8 cellular contexts compared by ENCODE assay signal in genomic region chr19:45076029-45076850, GRCh38. TPM values are rescaled to one million over a fixed set of nuclear protein-coding genes. Genes with fewer than 3 reads are reported as not detected.
A peak's percentile ranks its signal among the peaks of the same experiment; 100 is the strongest.
DNase-seq lines count a peak whose midpoint lies in the region; FAIRE-seq and TF ChIP-seq lines count a peak whose summit lies in the region.

Gene ZNF296 (minus strand): TSS chr19:45076478. CDS start chr19:45076373, 105 bp downstream.

- peak; percentile 52 for FAIRE-seq in G401.6 (lab: Jason Lieb, UNC)

- in situ Hi-C loops in mammary epithelial cell (cut with MboI; ENCODE audit: low sequenced_read_pairs in 2 of 2) = no loop called here

- H3K27ac ChIP-seq in VCaP (peak within 1 kb of the TSS; percentile 91), mammary epithelial cell (ENCODE audit: insufficient read depth, low read depth, low read length) (no peak within 1 kb of the TSS)

- peak within 1 kb of the TSS; percentile 60 for H3K4me2 ChIP-seq in mammary epithelial cell (ENCODE audit: insufficient read depth, low read depth, low read length)

- intact Hi-C loops in mammary epithelial cell (cut with micrococcal nuclease) = loop anchor here (2.0 to 5.0 kb wide), 2 partner anchors 37 to 101 kb away; partner anchors contain the start of genes BLOC1S3, CLASRP and TRAPPC6A

- WGBS in mammary epithelial cell (ENCODE audit: low coverage, missing lambda C conversion rate) = 10% methylated on average over 21 of the region's 81 CpGs

- H3K27me3 ChIP-seq in H7 (ENCODE audit: control insufficient read depth, insufficient read depth, low read length) (no peaks in the 10 kb centered on the region), mammary epithelial cell (ENCODE audit: insufficient read depth, low read length) (no peaks in the 10 kb centered on the region)

- no peak within 1 kb of the TSS for H3K9ac ChIP-seq in mammary epithelial cell (ENCODE audit: insufficient read depth, low read length)

- dilution Hi-C loops in mammary epithelial cell (cut with HindIII; ENCODE audit: low sequenced_read_pairs) = no loop called here

- H3K36me3 ChIP-seq in H7 (replicated peaks; ENCODE audit: control insufficient read depth, insufficient read depth, low read length) (peaks cover 4% of the 10 kb centered on the region), mammary epithelial cell (ENCODE audit: insufficient read depth, low read length) (peaks cover 3% of the 10 kb centered on the region)

- DNase-seq in H7 (peak; percentile 98), NCI-H1105 (lab: John Stamatoyannopoulos, UW) (peak; percentile 69), mammary epithelial cell (peak; percentile 33), kidney glomerular epithelial cell (lab: John Stamatoyannopoulos, UW) (peak; percentile 19), COLO829 (ENCODE audit: low spot score) (no peak)
- peak; percentile 78 for DNase-seq in stimulated activated CD4-positive, alpha-beta T cell treated with anti-CD3 and anti-CD28 coated beads, Interleukin-2, amount 100 ng/mL, for 48 hours

- peaks cover 20% of the 10 kb centered on the region for H3K4me1 ChIP-seq in mammary epithelial cell (ENCODE audit: insufficient read depth, low read length)

- CTCF ChIA-PET in mammary epithelial cell (lab: Charles Lee; ENCODE audit: low non-redundant PET) = no interaction called here

- H2AFZ ChIP-seq in mammary epithelial cell (ENCODE audit: low read depth, low read length) = peak within 1 kb of the TSS; percentile 57

- H4K20me1 ChIP-seq in mammary epithelial cell (ENCODE audit: insufficient read depth, low read length) = no peaks in the 10 kb centered on the region

- BruUV-seq in mammary epithelial cell (replicated peaks; lab: Mats Ljungman, UMichigan) = no TSS peak

- H3K9me3 ChIP-seq in mammary epithelial cell (replicated peaks; ENCODE audit: insufficient read depth, low read length) = no peaks in the 10 kb centered on the region

- peak within 1 kb of the TSS; percentile 86 for H3K4me3 ChIP-seq in H7 (ENCODE audit: insufficient read depth, low read depth, low read length)
- peak within 1 kb of the TSS in 2 of 3 experiments; percentile 23 to 36 for H3K4me3 ChIP-seq in mammary epithelial cell (replicated peaks in 1 of 3; ENCODE audit: insufficient read depth in 1 of 3, low read depth in 2 of 3, low read length in 3 of 3)

- peaks cover 22% of the 10 kb centered on the region for H3K79me2 ChIP-seq in mammary epithelial cell (ENCODE audit: insufficient read depth, low read length)

- TF ChIP-seq CTCF in VCaP (conservative IDR thresholded peaks at IDR 0.05) (no peak), mammary epithelial cell (conservative IDR thresholded peaks at IDR 0.05 in 1 of 2, IDR thresholded peaks at IDR 0.05 in 1 of 2; ENCODE audit: extremely low read depth in 1 of 2, insufficient read depth in 1 of 2, low read depth in 1 of 2, low read length in 2 of 2) (no peak)

RNA-seq across cellular contexts. Expression of gene ZNF296, which starts in this region (rescaled TPM):
- 2.6 and 4.2 TPM in 2 replicates for total RNA-seq in H7 (2014; rRNA removed; shearing (Covaris generic))
- total RNA-seq in mammary epithelial cell = under 1 TPM in 1 of 2 donors, not detected in 1; 0.66 TPM
- polyA plus RNA-seq in mammary epithelial cell = 0.22 TPM
- 0.41 TPM for polyA minus RNA-seq in mammary epithelial cell

Comparison
In these comparisons a context has a peak if more than half of its experiments do, and no peak if none do; other contexts are left out.
1. Peak in DNase-seq, H3K4me3 ChIP-seq and H3K4me2 ChIP-seq in mammary epithelial cell; RNA of the gene not detected or under 1 TPM.